Comparison of ENCODE assay signal across 1 cellular context in genomic region chr6:50986319-50986718, GRCh38.
TF ChIP-seq lines count a peak whose summit lies in the region.

No MANE protein-coding gene starts in this region.

TF ChIP-seq in K562, 482 proteins besides CTCF, POLR2A, EP300 and RAD21 (continued from another document):
- TF ChIP-seq MBD1 (CRISPR knock-in tag; IDR thresholded peaks at IDR 0.05): no peak
- no peak for TF ChIP-seq ZNF830 (CRISPR knock-in tag; IDR thresholded peaks at IDR 0.05)
- TF ChIP-seq MTF1 (CRISPR knock-in tag; IDR thresholded peaks at IDR 0.05; ENCODE audit: borderline replicate concordance): no peak
- TF ChIP-seq ZNF79 (CRISPR knock-in tag; IDR thresholded peaks at IDR 0.05; ENCODE audit: low read depth): no peak
TF ChIP-seq in K562: peak in this region for 0.
